Comparison of ENCODE assay signal across 8 cellular contexts in the genomic region with DNA sequence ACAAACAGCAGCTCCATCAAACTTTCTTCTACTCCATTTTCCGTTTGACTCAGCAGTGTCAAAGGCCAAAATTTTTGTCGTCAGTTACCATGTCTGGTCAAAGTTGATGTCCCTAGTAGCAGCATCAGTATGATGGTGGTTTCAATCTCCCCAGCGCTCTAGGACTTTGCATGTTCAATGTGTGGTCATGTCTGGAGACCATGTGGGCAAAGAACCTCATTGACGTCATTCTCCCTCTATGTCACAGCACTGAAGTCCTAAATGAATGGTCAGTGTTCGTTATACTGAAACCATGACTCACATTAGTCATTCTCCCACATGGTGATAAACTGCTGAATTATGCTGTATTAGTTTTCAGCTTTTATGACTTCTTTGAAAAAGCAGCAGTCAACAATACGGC. TPM values are rescaled to one million over a fixed set of nuclear protein-coding genes. Genes with fewer than 3 reads are reported as not detected.
DNase-seq lines count a peak whose midpoint lies in the region; ATAC-seq and TF ChIP-seq lines count a peak whose summit lies in the region.

No MANE protein-coding gene starts in this region.

- peaks cover under 1% of the 10 kb centered on the region; the same call in 1 of the 2 replicates for H3K4me1 ChIP-seq in PC-9 (replicated peaks; ENCODE audit: insufficient read depth)

- peak overlapping the region; percentile 96 for H3K27ac ChIP-seq in brain microvascular endothelial cell
- no peak overlapping the region for H3K27ac ChIP-seq in PC-9

- intact Hi-C loops in PC-9 (cut with micrococcal nuclease; ENCODE audit: unreplicated experiment), result no loop called here

- H3K9me2 ChIP-seq in PC-9 (ENCODE audit: insufficient read depth), result no peaks in the 10 kb centered on the region

- DNase-seq in BJ (ENCODE audit: low read depth) (peak; percentile 87), brain microvascular endothelial cell (peak; percentile 98), PC-9 (no peak), NCI-H2196 treated with DMSO at 0.1 percent for 48 hours (lab: John Stamatoyannopoulos, UW; ENCODE audit: unreplicated experiment) (no peak), T-helper 9 cell (no peak), HuH-7.5 (ENCODE audit: low spot score) (no peak)

- H3K4me2 ChIP-seq in PC-9, result no peak overlapping the region

- no peak overlapping the region for H2AFZ ChIP-seq in PC-9

- BruUV-seq in PC-9 (replicated peaks; lab: Mats Ljungman, UMichigan), result no TSS peak

- TF ChIP-seq CTCF in BJ (IDR thresholded peaks at IDR 0.05; ENCODE audit: insufficient read depth, low read depth, low read length) (no peak), brain microvascular endothelial cell (IDR thresholded peaks at IDR 0.05; ENCODE audit: low read depth, low read length, missing control alignments) (no peak), PC-9 (conservative IDR thresholded peaks at IDR 0.05) (no peak)

- H3K27me3 ChIP-seq in BJ (ENCODE audit: control insufficient read depth, insufficient read depth, low read length) (no peaks in the 10 kb centered on the region), brain microvascular endothelial cell (replicated peaks) (no peaks in the 10 kb centered on the region), PC-9 (ENCODE audit: insufficient read depth, low read depth) (no peaks in the 10 kb centered on the region)

- no peaks in the 10 kb centered on the region for H3K9me3 ChIP-seq in PC-9 (ENCODE audit: insufficient read depth, low read depth)

- H3K4me3 ChIP-seq in BJ (ENCODE audit: low read depth, low read length), result no peak overlapping the region
- no peak overlapping the region for H3K4me3 ChIP-seq in brain microvascular endothelial cell (ENCODE audit: low read depth, low read length)
- no peak overlapping the region for H3K4me3 ChIP-seq in PC-9

- CTCF ChIA-PET in BJ (lab: Yijun Ruan, JAX), result interaction anchor here (0.6 to 1.7 kb wide), 3 partner anchors 10 to 25 kb away, joined by 3 to 4 read pairs (median 3); no protein-coding TSS in a partner anchor
- CTCF ChIA-PET in PC-9 (lab: Charles Lee), result no interaction called here

- in situ Hi-C loops in brain microvascular endothelial cell (cut with HindIII; ENCODE audit: low pct_ligation_motif_present, low sequenced_read_pairs), result no loop called here

- POLR2A ChIA-PET in BJ (lab: Charles Lee), result no interaction called here
- POLR2A ChIA-PET in PC-9 (lab: Charles Lee; ENCODE audit: unreplicated experiment), result no interaction called here

- no peaks in the 10 kb centered on the region for H3K79me2 ChIP-seq in PC-9 (ENCODE audit: low read depth)

- no peaks in the 10 kb centered on the region for H3F3A ChIP-seq in PC-9 (ENCODE audit: insufficient read depth, low read depth)

- ATAC-seq in GM19397 (IDR thresholded peaks at IDR 0.05; ENCODE audit: unreplicated experiment) (peak; percentile 93), HG03159 (IDR thresholded peaks at IDR 0.05; ENCODE audit: unreplicated experiment) (peak; percentile 89)

- H3K36me3 ChIP-seq in BJ (ENCODE audit: control insufficient read depth, insufficient read depth, low read length) (no peaks in the 10 kb centered on the region), brain microvascular endothelial cell (replicated peaks) (no peaks in the 10 kb centered on the region), PC-9 (ENCODE audit: low read depth) (no peaks in the 10 kb centered on the region)

- H4K20me1 ChIP-seq in PC-9 (ENCODE audit: insufficient read depth), result no peaks in the 10 kb centered on the region

RNA-seq across cellular contexts. Expression of a gene that starts 23.2 kb away (rescaled TPM):
- 0.74 and 0.86 TPM in 2 replicates for polyA plus RNA-seq in BJ (2011; rRNA removed)
- polyA minus RNA-seq in BJ (2011; rRNA and poly(A)+ RNA removed), result 0.77 and 1.2 TPM in 2 replicates
- total RNA-seq in PC-9 (2021), result 0.18 and 0.44 TPM in 2 replicates

Comparison
In these comparisons a context has a peak if more than half of its experiments do, and no peak if none do; other contexts are left out.
1. DNase-seq: peak in BJ (single experiment) and brain microvascular endothelial cell (single experiment); none in PC-9 (0 of 2), NCI-H2196 treated with DMSO at 0.1 percent for 48 hours (single experiment), T-helper 9 cell (single experiment) and HuH-7.5 (single experiment).